In the genomic region with DNA sequence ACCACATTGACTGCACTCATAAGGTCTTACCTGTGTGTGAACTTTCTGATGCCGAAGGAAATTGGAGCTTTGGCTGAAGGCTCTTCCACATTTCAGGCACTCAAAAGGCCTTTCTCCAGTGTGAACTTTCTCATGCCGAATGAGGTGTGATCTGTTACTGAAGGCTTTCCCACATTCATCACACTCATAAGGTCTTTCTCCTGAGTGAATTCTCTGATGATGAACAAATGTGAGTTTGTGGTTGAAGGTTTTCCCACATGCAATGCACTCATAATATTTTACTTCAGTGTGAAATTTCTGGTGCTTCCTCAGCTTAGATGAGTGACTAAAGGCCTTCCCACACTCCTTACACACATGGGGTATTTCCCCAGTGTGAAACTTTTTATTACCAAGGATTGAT, we compare ENCODE assay signal across 1 cellular context.
TF ChIP-seq lines count a peak whose summit lies in the region.

No MANE protein-coding gene starts in this region.

TF ChIP-seq in IMR-90, 13 proteins besides CTCF, POLR2A, EP300 and RAD21:
- TF ChIP-seq FOS (IDR thresholded peaks at IDR 0.05; ENCODE audit: low read depth, low read length), result no peak
- TF ChIP-seq SMC3 (IDR thresholded peaks at IDR 0.05; ENCODE audit: low read depth, low read length), result no peak
- TF ChIP-seq, protein P1, sequence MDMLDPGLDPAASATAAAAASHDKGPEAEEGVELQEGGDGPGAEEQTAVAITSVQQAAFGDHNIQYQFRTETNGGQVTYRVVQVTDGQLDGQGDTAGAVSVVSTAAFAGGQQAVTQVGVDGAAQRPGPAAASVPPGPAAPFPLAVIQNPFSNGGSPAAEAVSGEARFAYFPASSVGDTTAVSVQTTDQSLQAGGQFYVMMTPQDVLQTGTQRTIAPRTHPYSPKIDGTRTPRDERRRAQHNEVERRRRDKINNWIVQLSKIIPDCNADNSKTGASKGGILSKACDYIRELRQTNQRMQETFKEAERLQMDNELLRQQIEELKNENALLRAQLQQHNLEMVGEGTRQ (IDR thresholded peaks at IDR 0.05; ENCODE audit: low read depth, low read length), result no peak
- TF ChIP-seq BHLHE40 (IDR thresholded peaks at IDR 0.05; ENCODE audit: low read depth, low read length), result no peak
- no peak for TF ChIP-seq CEBPB (IDR thresholded peaks at IDR 0.05; ENCODE audit: low read depth, low read length)
- TF ChIP-seq RCOR1 (IDR thresholded peaks at IDR 0.05; ENCODE audit: insufficient replicate concordance, low read length), result no peak
- TF ChIP-seq MAFK (IDR thresholded peaks at IDR 0.05; ENCODE audit: low read depth, low read length), result no peak
